ENCODE assay signal across 8 cellular contexts in the genomic region with DNA sequence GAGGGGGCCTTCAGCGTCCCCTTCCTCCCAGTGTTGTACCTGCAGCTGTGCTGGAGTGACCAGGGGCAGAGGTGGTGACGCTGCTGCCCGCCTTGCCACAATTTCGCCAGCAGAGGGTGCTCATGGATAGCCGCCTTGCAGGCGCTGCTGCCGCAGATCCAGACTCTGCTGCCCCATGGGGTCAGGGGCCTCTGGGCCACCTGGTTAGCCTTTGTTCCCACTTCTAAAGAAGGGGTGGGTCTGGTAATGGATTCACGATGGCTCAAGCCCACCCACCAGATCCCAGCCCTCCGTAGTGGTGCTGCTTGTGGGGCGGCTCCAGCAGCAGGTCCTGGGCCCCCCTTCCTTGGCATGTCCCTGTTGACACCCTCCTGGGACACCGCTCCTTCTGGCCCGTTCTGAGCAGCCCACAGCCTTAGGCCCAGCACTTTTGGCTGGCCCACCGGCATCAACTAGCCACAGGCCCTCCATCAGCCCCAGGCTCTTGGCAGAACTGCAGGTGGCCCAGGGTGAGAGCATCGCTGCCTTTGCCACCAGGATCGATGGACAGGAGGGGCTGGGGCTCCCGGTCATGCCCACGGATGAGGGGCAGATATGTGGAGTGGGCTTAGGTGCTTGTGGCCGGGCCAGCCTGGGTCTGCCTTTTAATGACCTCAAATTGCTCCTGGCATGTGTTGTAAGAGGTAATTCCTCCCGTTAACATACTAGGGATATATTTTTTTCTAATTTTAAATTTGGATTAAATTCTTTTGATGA. TPM values are rescaled to one million over a fixed set of nuclear protein-coding genes. Genes with fewer than 3 reads are reported as not detected.
DNase-seq lines count a peak whose midpoint lies in the region; ATAC-seq and TF ChIP-seq lines count a peak whose summit lies in the region.

No MANE protein-coding gene starts in this region.

- DNase-seq in NCI-H146 (lab: John Stamatoyannopoulos, UW) (peak; percentile 4), NCI-H146 treated with DMSO at 0.1 percent for 48 hours (lab: John Stamatoyannopoulos, UW; ENCODE audit: unreplicated experiment) (no peak), NCI-H1092 treated with DMSO at 0.1 percent for 48 hours (lab: John Stamatoyannopoulos, UW) (peak; percentile 55), endothelial cell (ENCODE audit: low spot score) (peak; percentile 89), mesendoderm (peak; percentile 94)
- peak; percentile 82 for DNase-seq in activated CD4-positive, alpha-beta T cell treated with anti-CD3 and anti-CD28 coated beads for 36 hours
- peak; percentile 69 for DNase-seq in stimulated activated naive CD8-positive, alpha-beta T cell treated with anti-CD3 and anti-CD28 coated beads, Interleukin-15, Interleukin-2, amounts not matched to agents 100 U/mL and 50 U/mL, for 24 hours

- H2BK15ac ChIP-seq in mesendoderm (replicated peaks; ENCODE audit: low read depth), result no peak overlapping the region

- peak; percentile 68 for ATAC-seq in activated CD4-positive, alpha-beta T cell treated with anti-CD3 and anti-CD28 coated beads for 36 hours
- ATAC-seq in stimulated activated naive CD8-positive, alpha-beta T cell treated with anti-CD3 and anti-CD28 coated beads, Interleukin-15, Interleukin-2, amounts not matched to agents 100 U/mL and 50 U/mL, for 24 hours, result no peak
- ATAC-seq in GM18873 (IDR thresholded peaks at IDR 0.05; ENCODE audit: low FRiP score, unreplicated experiment), result no peak

- no CpG with 5 or more reads among the region's 19 CpGs for WGBS in mesendoderm (ENCODE audit: extremely low coverage, insufficient coverage, low lambda C conversion rate)

- no peaks in the 10 kb centered on the region for H3K4me1 Mint-ChIP-seq in activated CD4-positive, alpha-beta T cell treated with anti-CD3 and anti-CD28 coated beads for 36 hours
- peaks cover 4% of the 10 kb centered on the region for H3K4me1 Mint-ChIP-seq in endothelial cell (ENCODE audit: unreplicated experiment)

- H2BK120ac ChIP-seq in mesendoderm (ENCODE audit: low read depth, low read length), result no peak overlapping the region

- no peak overlapping the region for H3K27ac ChIP-seq in mesendoderm (ENCODE audit: low read depth, low read length)

- peaks cover 20% of the 10 kb centered on the region for H3K36me3 ChIP-seq in mesendoderm (ENCODE audit: control insufficient read depth, insufficient read depth, low read length)

- H3K56ac ChIP-seq in mesendoderm (ENCODE audit: low read length), result no peak overlapping the region

- H3K27ac Mint-ChIP-seq in activated CD4-positive, alpha-beta T cell treated with anti-CD3 and anti-CD28 coated beads for 36 hours, result no peak overlapping the region
- no peak overlapping the region for H3K27ac Mint-ChIP-seq in endothelial cell (ENCODE audit: unreplicated experiment)

- H2AK5ac ChIP-seq in mesendoderm (ENCODE audit: low read length), result no peak overlapping the region

- POLR2A ChIA-PET in activated CD4-positive, alpha-beta T cell treated with anti-CD3 and anti-CD28 coated beads for 36 hours (lab: Charles Lee), result no interaction called here

- H3K18ac ChIP-seq in mesendoderm (ENCODE audit: low read length), result no peak overlapping the region

- no peak overlapping the region for H3K4me2 ChIP-seq in mesendoderm (ENCODE audit: low read length)

- no peak overlapping the region for H4K5ac ChIP-seq in mesendoderm (ENCODE audit: low read length)

- H3K4me3 ChIP-seq in mesendoderm (ENCODE audit: low read length), result no peak overlapping the region

- no peaks in the 10 kb centered on the region for H3K27me3 Mint-ChIP-seq in activated CD4-positive, alpha-beta T cell treated with anti-CD3 and anti-CD28 coated beads for 36 hours
- H3K27me3 Mint-ChIP-seq in endothelial cell (ENCODE audit: unreplicated experiment), result peaks cover 3% of the 10 kb centered on the region

- peak overlapping the region; percentile 13 for H3K9ac ChIP-seq in mesendoderm (ENCODE audit: low read length)

- intact Hi-C loops in activated CD4-positive, alpha-beta T cell treated with anti-CD3 and anti-CD28 coated beads for 36 hours (cut with DNase I, micrococcal nuclease), result loop anchor here (1.0 to 5.0 kb wide), 6 partner anchors 39 to 646 kb away; no protein-coding TSS in a partner anchor

- H3K9me3 Mint-ChIP-seq in activated CD4-positive, alpha-beta T cell treated with anti-CD3 and anti-CD28 coated beads for 36 hours (ENCODE audit: low read depth), result no peaks in the 10 kb centered on the region
- H3K9me3 Mint-ChIP-seq in endothelial cell (ENCODE audit: unreplicated experiment), result no peaks in the 10 kb centered on the region

- no peaks in the 10 kb centered on the region for H3K27me3 ChIP-seq in mesendoderm (ENCODE audit: insufficient read depth, low read length, poor library complexity)

- peaks cover 2% of the 10 kb centered on the region for H3K79me2 ChIP-seq in mesendoderm (ENCODE audit: control insufficient read depth, insufficient read depth, low read length)

- CTCF ChIA-PET in activated CD4-positive, alpha-beta T cell treated with anti-CD3 and anti-CD28 coated beads for 36 hours (lab: Charles Lee), result interaction anchor here (0.9 to 2.4 kb wide), 4 partner anchors 12 to 250 kb away, joined by 3 to 7 read pairs (median 5); no protein-coding TSS in a partner anchor

- no peak overlapping the region for H4K8ac ChIP-seq in mesendoderm (ENCODE audit: low read depth, low read length)

- H3K4me3 Mint-ChIP-seq in activated CD4-positive, alpha-beta T cell treated with anti-CD3 and anti-CD28 coated beads for 36 hours, result no peak overlapping the region
- H3K4me3 Mint-ChIP-seq in endothelial cell (ENCODE audit: unreplicated experiment), result no peak overlapping the region

- no peak overlapping the region for H2BK5ac ChIP-seq in mesendoderm (ENCODE audit: low read length)

- H3K36me3 Mint-ChIP-seq in activated CD4-positive, alpha-beta T cell treated with anti-CD3 and anti-CD28 coated beads for 36 hours (ENCODE audit: low read depth), result no peaks in the 10 kb centered on the region
- no peaks in the 10 kb centered on the region for H3K36me3 Mint-ChIP-seq in endothelial cell (ENCODE audit: low read depth, unreplicated experiment)

- peaks cover 11% of the 10 kb centered on the region for H3K79me1 ChIP-seq in mesendoderm (ENCODE audit: low read length)

- no peak overlapping the region for H3K4ac ChIP-seq in mesendoderm (ENCODE audit: low read depth, low read length)

- TF ChIP-seq CTCF in endothelial cell (IDR thresholded peaks at IDR 0.05; ENCODE audit: unreplicated experiment), result peak; percentile 81

- no peak overlapping the region for H3K23ac ChIP-seq in mesendoderm (ENCODE audit: low read length)

- no peaks in the 10 kb centered on the region for H3K4me1 ChIP-seq in mesendoderm (ENCODE audit: control insufficient read depth, low read depth, low read length)

RNA-seq across cellular contexts. Expression of a gene that starts 57.2 kb away (rescaled TPM):
- under 1 TPM; 0.07 to 0.16 TPM for total RNA-seq in activated CD4-positive, alpha-beta T cell treated with anti-CD3 and anti-CD28 coated beads for 36 hours
- 24.3 TPM for total RNA-seq in endothelial cell (ENCODE audit: unreplicated experiment)
- polyA plus RNA-seq in mesendoderm (2013, experiment 1 of 2), result 23.5 TPM
- polyA plus RNA-seq in mesendoderm (2013, experiment 2 of 2), result 21.5 TPM

Comparison
In these comparisons a context has a peak if more than half of its experiments do, and no peak if none do; other contexts are left out.
1. RNA of a gene that starts 57.2 kb away (total RNA-seq): 24.3 TPM in endothelial cell (single experiment); 0.07 to 0.16 TPM in activated CD4-positive, alpha-beta T cell treated with anti-CD3 and anti-CD28 coated beads for 36 hours; every median in the first group is over 10 times any median in the second.